9 cellular contexts compared by ENCODE assay signal in genomic region chrX:130083656-130084382, GRCh38. TPM values are rescaled to one million over a fixed set of nuclear protein-coding genes. Genes with fewer than 3 reads are reported as not detected.
DNase-seq lines count a peak whose midpoint lies in the region; ATAC-seq and TF ChIP-seq lines count a peak whose summit lies in the region.
"Had no signal": no experiment of that assay in that cellular context is flagged by ENCODE, and none has a peak within 500 bp of the region (broad histone marks: within the 10 kb centered on the region; RNA-seq: fewer than 3 reads in every experiment).

No MANE protein-coding gene starts in this region.

- H3K27ac Mint-ChIP-seq in activated naive CD4-positive, alpha-beta T cell treated with anti-CD3 and anti-CD28 coated beads, Interleukin-2, amount 50 U/mL, for 72 hours = peak overlapping the region; percentile 85 to 88

- H3K4me3 ChIP-seq in left ventricle myocardium inferior (no peak overlapping the region), brain microvascular endothelial cell (ENCODE audit: low read depth, low read length) (no peak overlapping the region)

- peaks cover 41% of the 10 kb centered on the region for H3K4me1 ChIP-seq in left ventricle myocardium inferior

- in situ Hi-C loops in brain microvascular endothelial cell (cut with HindIII; ENCODE audit: low pct_ligation_motif_present, low sequenced_read_pairs) = no loop called here

- H3K9me3 ChIP-seq in left ventricle myocardium inferior (replicated peaks) = no peaks in the 10 kb centered on the region

- TF ChIP-seq CTCF in left ventricle myocardium inferior (IDR thresholded peaks at IDR 0.05; ENCODE audit: borderline replicate concordance) (no peak), brain microvascular endothelial cell (IDR thresholded peaks at IDR 0.05; ENCODE audit: low read depth, low read length, missing control alignments) (no peak)

- H3K27ac ChIP-seq in left ventricle myocardium inferior (replicated peaks) (peak overlapping the region; percentile 68), brain microvascular endothelial cell (no peak overlapping the region)
- H3K27ac ChIP-seq: VCaP had no signal

- H3K36me3 ChIP-seq in left ventricle myocardium inferior (no peaks in the 10 kb centered on the region), brain microvascular endothelial cell (replicated peaks) (no peaks in the 10 kb centered on the region)

- intact Hi-C loops in left ventricle myocardium inferior (cut with micrococcal nuclease) (no loop called here), cardiac septum (cut with DNase I) (no loop called here)

- peak; percentile 28 for ATAC-seq in HG03521 (IDR thresholded peaks at IDR 0.05; ENCODE audit: unreplicated experiment)
- no peak for ATAC-seq in activated naive CD4-positive, alpha-beta T cell treated with anti-CD3 and anti-CD28 coated beads, Interleukin-2, amount 50 U/mL, for 72 hours
- ATAC-seq in esophagus mucosa = no peak

- peaks cover 0 to 6% of the 10 kb centered on the region in 2 donors for H3K36me3 Mint-ChIP-seq in activated naive CD4-positive, alpha-beta T cell treated with anti-CD3 and anti-CD28 coated beads, Interleukin-2, amount 50 U/mL, for 72 hours

- H3K27me3 ChIP-seq in left ventricle myocardium inferior (ENCODE audit: low read depth) = no peaks in the 10 kb centered on the region
- H3K27me3 ChIP-seq in brain microvascular endothelial cell (replicated peaks) = no peaks in the 10 kb centered on the region

- DNase-seq in left ventricle myocardium inferior (no peak), cardiac septum (ENCODE audit: low spot score) (no peak), DMS153 treated with DMSO at 0.1 percent for 48 hours (lab: John Stamatoyannopoulos, UW; ENCODE audit: unreplicated experiment) (no peak), brain microvascular endothelial cell (no peak), COLO668 (lab: John Stamatoyannopoulos, UW; ENCODE audit: unreplicated experiment) (no peak)
- no peak for DNase-seq in activated naive CD4-positive, alpha-beta T cell treated with anti-CD3 and anti-CD28 coated beads, Interleukin-2, amount 50 U/mL, for 72 hours (ENCODE audit: low spot score in 2 of 2)

- no peaks in the 10 kb centered on the region for H3K9me3 Mint-ChIP-seq in activated naive CD4-positive, alpha-beta T cell treated with anti-CD3 and anti-CD28 coated beads, Interleukin-2, amount 50 U/mL, for 72 hours

RNA-seq across cellular contexts. Expression of gene ELF4, which starts 26.5 kb away (rescaled TPM):
- total RNA-seq in left ventricle myocardium inferior = 2.2 TPM
- total RNA-seq in cardiac septum = 3.7 TPM
- 10 to 100 TPM; 21.6 to 25.4 TPM for total RNA-seq in activated naive CD4-positive, alpha-beta T cell treated with anti-CD3 and anti-CD28 coated beads, Interleukin-2, amount 50 U/mL, for 72 hours
- 11.2 TPM for total RNA-seq in esophagus mucosa
